Comparison of ENCODE assay signal across 15 cellular contexts in the genomic region with DNA sequence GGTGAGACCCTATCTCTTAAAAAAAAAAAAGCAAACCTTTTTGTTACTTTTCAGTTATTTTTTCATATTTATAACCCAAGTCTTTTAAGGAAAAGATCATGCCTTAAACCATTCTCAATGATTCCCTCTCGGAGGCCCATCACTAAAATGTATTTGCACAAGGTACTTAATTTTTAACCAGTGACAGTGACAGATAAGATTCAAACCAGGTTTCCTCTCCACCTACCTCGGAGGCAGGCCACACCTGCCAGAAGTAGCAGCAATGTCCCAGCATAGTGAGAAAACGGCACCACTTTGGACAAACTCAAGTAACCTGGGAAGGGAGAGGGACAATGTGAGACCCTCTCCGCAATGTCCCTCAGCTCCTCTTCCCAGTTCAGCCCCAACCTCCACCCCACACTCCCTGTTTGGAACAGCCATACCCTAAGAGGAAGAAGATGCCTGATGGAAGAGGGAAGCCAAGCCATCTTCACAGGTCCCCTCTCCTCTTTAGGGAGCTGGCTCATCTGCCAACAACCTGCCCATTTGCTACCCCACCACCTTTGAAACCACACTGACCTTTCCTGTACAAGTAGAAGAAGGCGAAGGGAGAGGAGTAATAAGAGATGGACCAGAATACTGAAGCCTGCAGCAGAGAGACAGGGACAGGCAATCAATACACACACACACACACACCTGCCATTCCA. TPM values are rescaled to one million over a fixed set of nuclear protein-coding genes. Genes with fewer than 3 reads are reported as not detected.
DNase-seq lines count a peak whose midpoint lies in the region; ATAC-seq and TF ChIP-seq lines count a peak whose summit lies in the region.
"Had no signal": no experiment of that assay in that cellular context is flagged by ENCODE, and none has a peak within 500 bp of the region (broad histone marks: within the 10 kb centered on the region; RNA-seq: fewer than 3 reads in every experiment).

No MANE protein-coding gene starts in this region.

- no peak overlapping the region for H2AFZ ChIP-seq in Karpas-422 (ENCODE audit: low read length)

- peak overlapping the region; percentile 92 for H3K9ac ChIP-seq in Karpas-422 (ENCODE audit: low read length)

- POLR2A ChIA-PET in CD8-positive, alpha-beta T cell (lab: Charles Lee): interaction anchor here (0.6 kb wide), 1 partner anchor 51 kb away, joined by 3 read pairs; no protein-coding TSS in a partner anchor

- H3K9me3 ChIP-seq in CD8-positive, alpha-beta T cell (ENCODE audit: low read length): no peaks in the 10 kb centered on the region
- no peaks in the 10 kb centered on the region for H3K9me3 ChIP-seq in Karpas-422 (ENCODE audit: low read length)
- no peaks in the 10 kb centered on the region for H3K9me3 ChIP-seq in neutrophil
- H3K9me3 ChIP-seq in effector memory CD4-positive, alpha-beta T cell (ENCODE audit: control insufficient read depth, low read length): no peaks in the 10 kb centered on the region
- H3K9me3 ChIP-seq: adrenal gland had no signal

- no peaks in the 10 kb centered on the region for H4K20me1 ChIP-seq in Karpas-422 (ENCODE audit: insufficient read depth, low read depth, low read length)

- no peaks in the 10 kb centered on the region for H3K36me3 ChIP-seq in CD8-positive, alpha-beta T cell (ENCODE audit: insufficient read depth, low read length)
- H3K36me3 ChIP-seq in Karpas-422 (ENCODE audit: insufficient read depth, low read length) (no peaks in the 10 kb centered on the region; the same call in 1 of the 2 replicates), neutrophil (peaks cover 39% of the 10 kb centered on the region)
- H3K36me3 ChIP-seq in effector memory CD4-positive, alpha-beta T cell (ENCODE audit: control insufficient read depth, insufficient read depth, low read length): peaks cover 20% of the 10 kb centered on the region

- CTCF ChIA-PET in CD8-positive, alpha-beta T cell (lab: Charles Lee): no interaction called here

- peak overlapping the region; percentile 93 for H3K4me2 ChIP-seq in Karpas-422 (ENCODE audit: low read depth, low read length, poor library complexity, severe bottlenecking)

- H3K27me3 ChIP-seq in CD8-positive, alpha-beta T cell (ENCODE audit: insufficient read depth, low read length): no peaks in the 10 kb centered on the region
- H3K27me3 ChIP-seq in Karpas-422 (ENCODE audit: low read length) (no peaks in the 10 kb centered on the region), neutrophil (no peaks in the 10 kb centered on the region), dorsolateral prefrontal cortex (no peaks in the 10 kb centered on the region)
- H3K27me3 ChIP-seq in effector memory CD4-positive, alpha-beta T cell (replicated peaks; ENCODE audit: control insufficient read depth, insufficient read depth, low read length, poor library complexity, severe bottlenecking): no peaks in the 10 kb centered on the region
- H3K27me3 ChIP-seq: adrenal gland had no signal

- no peak for ATAC-seq in CD8-positive, alpha-beta T cell
- no peak for ATAC-seq in GM21526 (IDR thresholded peaks at IDR 0.05; ENCODE audit: low FRiP score, unreplicated experiment)
- ATAC-seq: activated CD4-positive, CD25-positive, alpha-beta regulatory T cell treated with anti-CD3 and anti-CD28 coated beads, Interleukin-2, amount 50 U/mL, for 24 hours; HCT116 had no signal

- peaks cover 49% of the 10 kb centered on the region for H3K36me3 Mint-ChIP-seq in CD8-positive, alpha-beta T cell
- H3K36me3 Mint-ChIP-seq in chondrocyte (ENCODE audit: low read depth): peaks cover 5% of the 10 kb centered on the region

- no peaks in the 10 kb centered on the region for H3K9me2 ChIP-seq in Karpas-422 (replicated peaks; ENCODE audit: insufficient read depth, low read length)

- H3K4me1 Mint-ChIP-seq in CD8-positive, alpha-beta T cell (ENCODE audit: low read depth): peaks cover 44% of the 10 kb centered on the region
- H3K4me1 Mint-ChIP-seq in chondrocyte (ENCODE audit: low read depth): peaks cover 26% of the 10 kb centered on the region

- H3K4me1 ChIP-seq in CD8-positive, alpha-beta T cell (ENCODE audit: insufficient read depth, low read length): peaks cover 22% of the 10 kb centered on the region
- H3K4me1 ChIP-seq in Karpas-422 (ENCODE audit: low read length) (peaks cover 34% of the 10 kb centered on the region), neutrophil (ENCODE audit: control insufficient read depth in 1 of 2, insufficient read depth in 1 of 2, low read depth in 1 of 2, low read length in 1 of 2) (peaks cover 25% of the 10 kb centered on the region in 2 experiments)
- H3K4me1 ChIP-seq in effector memory CD4-positive, alpha-beta T cell (ENCODE audit: control insufficient read depth, insufficient read depth, low read length, poor library complexity, severe bottlenecking): peaks cover 18% of the 10 kb centered on the region

- TF ChIP-seq CTCF in CD8-positive, alpha-beta T cell (IDR thresholded peaks at IDR 0.05): no peak
- TF ChIP-seq CTCF in chondrocyte (IDR thresholded peaks at IDR 0.05) (no peak), neutrophil (IDR thresholded peaks at IDR 0.05) (no peak), dorsolateral prefrontal cortex (IDR thresholded peaks at IDR 0.05 in 54 of 56, conservative IDR thresholded peaks at IDR 0.05 in 2 of 56; ENCODE audit: low read depth in 1 of 56, partially characterized antibody in 56 of 56) (no peak)

- peak overlapping the region; percentile 99 for H3K4me3 Mint-ChIP-seq in CD8-positive, alpha-beta T cell
- peak overlapping the region; percentile 3 for H3K4me3 Mint-ChIP-seq in chondrocyte (ENCODE audit: unreplicated experiment)

- H3K27ac Mint-ChIP-seq in CD8-positive, alpha-beta T cell: peak overlapping the region; percentile 77
- H3K27ac Mint-ChIP-seq in chondrocyte (ENCODE audit: unreplicated experiment): peak overlapping the region; percentile 70

- H3K79me2 ChIP-seq in Karpas-422 (ENCODE audit: low read length): peaks cover 27% of the 10 kb centered on the region

- H3K9me3 Mint-ChIP-seq in CD8-positive, alpha-beta T cell: no peaks in the 10 kb centered on the region
- no peaks in the 10 kb centered on the region for H3K9me3 Mint-ChIP-seq in chondrocyte (ENCODE audit: low read depth)

- H3K4me3 ChIP-seq in CD8-positive, alpha-beta T cell (ENCODE audit: low read depth, low read length): no peak overlapping the region
- H3K4me3 ChIP-seq in Karpas-422 (ENCODE audit: low read length): peak overlapping the region; percentile 84
- no peak overlapping the region for H3K4me3 ChIP-seq in neutrophil (ENCODE audit: low read depth in 1 of 2, low read length in 1 of 2)
- peak overlapping the region in 13 of 59 donors; percentile 73 to 96 (median 90) for H3K4me3 ChIP-seq in dorsolateral prefrontal cortex
- H3K4me3 ChIP-seq in effector memory CD4-positive, alpha-beta T cell (ENCODE audit: insufficient read depth, low read depth, low read length, poor library complexity, severe bottlenecking): no peak overlapping the region

- H3K27ac ChIP-seq in CD8-positive, alpha-beta T cell (ENCODE audit: low read depth, low read length): no peak overlapping the region
- H3K27ac ChIP-seq in Karpas-422 (ENCODE audit: low read length) (peak overlapping the region; percentile 86), neutrophil (peak overlapping the region; percentile 99), dorsolateral prefrontal cortex (no peak overlapping the region)
- H3K27ac ChIP-seq in effector memory CD4-positive, alpha-beta T cell (ENCODE audit: insufficient read depth, low read length, poor library complexity, severe bottlenecking): no peak overlapping the region

- intact Hi-C loops in CD8-positive, alpha-beta T cell (cut with DNase I, micrococcal nuclease): loop anchor here in 1 of 2 experiments (5.0 kb wide), 1 partner anchor 476 kb away; a partner anchor contains a TSS
- intact Hi-C loops in dorsolateral prefrontal cortex (cut with DNase I): loop anchor here in 1 of 2 donors (5.0 to 10.0 kb wide), 3 partner anchors 49 to 256 kb away; a partner anchor contains a TSS

- no peak for DNase-seq in CD8-positive, alpha-beta T cell
- no peak for DNase-seq in Karpas-422
- no peak for DNase-seq in chondrocyte (ENCODE audit: low spot score)
- DNase-seq in dorsolateral prefrontal cortex: no peak
- no peak for DNase-seq in effector memory CD4-positive, alpha-beta T cell
- DNase-seq in CD1c-positive myeloid dendritic cell (ENCODE audit: extremely low spot score): no peak
- DNase-seq: NCI-H1694 treated with DMSO at 0.1 percent for 48 hours; stimulated activated CD4-positive, alpha-beta T cell treated with anti-CD3 and anti-CD28 coated beads, Interleukin-4, amount 100 ng/mL, for 24 hours had no signal

- no peaks in the 10 kb centered on the region for H3K27me3 Mint-ChIP-seq in CD8-positive, alpha-beta T cell (ENCODE audit: low read depth)
- H3K27me3 Mint-ChIP-seq in chondrocyte (ENCODE audit: low read depth): no peaks in the 10 kb centered on the region

RNA-seq across cellular contexts. Expression of a gene that starts 2.3 kb away (rescaled TPM):
- total RNA-seq in CD8-positive, alpha-beta T cell: 10 to 100 TPM; 79.6 to 81.6 TPM
- total RNA-seq in Karpas-422 (2014; rRNA removed; shearing (Covaris generic); ENCODE audit: low replicate concordance): 55.6 and 92.1 TPM in 2 replicates
- 27.8 to 33.9 TPM (median 32.3 TPM) in 3 replicates for total RNA-seq in chondrocyte
- total RNA-seq in dorsolateral prefrontal cortex: 10 to 100 TPM; 43.5 to 81.1 (median 56.8) TPM

RNA-seq across cellular contexts. Expression of a gene that starts 5.8 kb away (rescaled TPM):
- total RNA-seq in CD8-positive, alpha-beta T cell: not detected
- total RNA-seq in Karpas-422 (2014; rRNA removed; shearing (Covaris generic); ENCODE audit: low replicate concordance): not detected in 2 replicates
- total RNA-seq in chondrocyte (not detected in 3 replicates), dorsolateral prefrontal cortex (not detected)
- total RNA-seq: adrenal gland, glomerular endothelial cell, left lobe of liver had no signal

RNA-seq across cellular contexts. Expression of a gene that starts 14.3 kb away (rescaled TPM):
- total RNA-seq in CD8-positive, alpha-beta T cell: not detected
- total RNA-seq in Karpas-422 (2014; rRNA removed; shearing (Covaris generic); ENCODE audit: low replicate concordance): not detected in 2 replicates
- total RNA-seq in chondrocyte (not detected in 3 replicates), dorsolateral prefrontal cortex (1 to 10 TPM in 3 of 120 experiments, not detected in 117; 1.6 to 2.9 (median 1.7) TPM)
- total RNA-seq: adrenal gland, glomerular endothelial cell, left lobe of liver had no signal

RNA-seq across cellular contexts. Expression of a gene that starts 20.0 kb away (rescaled TPM):
- total RNA-seq in CD8-positive, alpha-beta T cell: 1 to 10 TPM; 1.5 to 1.9 TPM
- 0.51 TPM in 1 of 2 replicates, not detected in the other for total RNA-seq in Karpas-422 (2014; rRNA removed; shearing (Covaris generic); ENCODE audit: low replicate concordance)
- total RNA-seq in chondrocyte (1.3 to 3.6 TPM (median 2.4 TPM) in 3 replicates), dorsolateral prefrontal cortex (10 to 100 TPM in 12 of 120 experiments, 1 to 10 TPM in 108; 1.3 to 14.3 (median 6.4) TPM)

RNA-seq across cellular contexts. Expression of a gene that starts 20.7 kb away (rescaled TPM):
- not detected for total RNA-seq in CD8-positive, alpha-beta T cell
- total RNA-seq in Karpas-422 (2014; rRNA removed; shearing (Covaris generic); ENCODE audit: low replicate concordance): not detected in 2 replicates
- 0.30 TPM in 1 of 3 replicates, not detected in the others for total RNA-seq in chondrocyte
- total RNA-seq in dorsolateral prefrontal cortex: 1 to 10 TPM in 1 of 120 experiments, under 1 TPM in 10, not detected in 109; 0.42 to 1.3 (median 0.57) TPM
- total RNA-seq: adrenal gland, glomerular endothelial cell, left lobe of liver had no signal

Comparison
In these comparisons a context has a peak if more than half of its experiments do, and no peak if none do; other contexts are left out.
1. H3K27ac ChIP-seq: peak in Karpas-422 (single experiment) and neutrophil (single experiment); none in CD8-positive, alpha-beta T cell (single experiment), dorsolateral prefrontal cortex (0 of 59) and effector memory CD4-positive, alpha-beta T cell (single experiment).